ENCODE assay signal across 1 cellular context in genomic region chr22:45785458-45785857, GRCh38.
TF ChIP-seq lines count a peak whose summit lies in the region.

No MANE protein-coding gene starts in this region.

TF ChIP-seq in GM12878, 131 proteins besides CTCF, POLR2A, EP300 and RAD21 (continued from another document):
- TF ChIP-seq SREBF2 (IDR thresholded peaks at IDR 0.05; ENCODE audit: low read length) (no peak), IRF3 (IDR thresholded peaks at IDR 0.05) (no peak)
